ENCODE assay signal across 1 cellular context in genomic region chr2:66569974-66570373, GRCh38.
TF ChIP-seq lines count a peak whose summit lies in the region.

No MANE protein-coding gene starts in this region.

TF ChIP-seq in IMR-90, 13 proteins besides CTCF, POLR2A, EP300 and RAD21 (continued from another document):
- no peak for TF ChIP-seq ELK1 (IDR thresholded peaks at IDR 0.05; ENCODE audit: borderline replicate concordance, low read depth, low read length)
- TF ChIP-seq RCOR1 (IDR thresholded peaks at IDR 0.05; ENCODE audit: insufficient replicate concordance, low read length): no peak
- TF ChIP-seq RFX5 (IDR thresholded peaks at IDR 0.05; ENCODE audit: low read depth, low read length): no peak
- no peak for TF ChIP-seq MAFK (IDR thresholded peaks at IDR 0.05; ENCODE audit: low read depth, low read length)
- TF ChIP-seq FOS (IDR thresholded peaks at IDR 0.05; ENCODE audit: low read depth, low read length): no peak
- no peak for TF ChIP-seq MAZ (IDR thresholded peaks at IDR 0.05; ENCODE audit: borderline replicate concordance, low read depth, low read length)
- TF ChIP-seq CEBPB (IDR thresholded peaks at IDR 0.05; ENCODE audit: low read depth, low read length): no peak
